In the genomic region with DNA sequence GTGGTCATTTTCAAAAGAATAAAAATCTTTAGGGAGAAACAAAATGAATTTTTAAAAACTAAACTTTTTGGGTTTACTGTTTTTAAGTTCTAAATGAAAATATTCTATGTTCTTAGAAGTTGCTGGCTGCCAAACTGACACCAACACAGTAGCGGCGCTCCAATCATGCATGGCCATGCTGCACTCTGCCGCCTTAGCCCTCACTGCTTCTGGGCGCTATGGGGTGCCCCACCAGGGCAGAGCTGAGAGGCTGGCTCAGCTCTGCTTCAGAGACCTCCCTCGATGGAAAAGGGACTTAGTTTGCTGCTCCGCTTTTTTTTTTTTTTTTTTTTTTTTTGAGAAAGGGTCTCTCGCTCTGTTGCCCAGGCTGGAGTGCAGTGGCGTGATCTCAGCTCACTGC, we compare ENCODE assay signal across 11 cellular contexts. TPM values are rescaled to one million over a fixed set of nuclear protein-coding genes. Genes with fewer than 3 reads are reported as not detected.
DNase-seq lines count a peak whose midpoint lies in the region; ATAC-seq and TF ChIP-seq lines count a peak whose summit lies in the region.
"Had no signal": no experiment of that assay in that cellular context is flagged by ENCODE, and none has a peak within 500 bp of the region (broad histone marks: within the 10 kb centered on the region; RNA-seq: fewer than 3 reads in every experiment).

No MANE protein-coding gene starts in this region.

- H2AFZ ChIP-seq in GM23338, result no peak overlapping the region
- H2AFZ ChIP-seq in MM.1S (ENCODE audit: low read length), result no peak overlapping the region

- H3K27ac Mint-ChIP-seq in GM23338 (no peak overlapping the region), brain (peak overlapping the region in 4 of 5 experiments; percentile 81 to 95 (median 92)), progenitor cell of endocrine pancreas (peak overlapping the region; percentile 84)

- H3K4me3 ChIP-seq in BLaER1 (no peak overlapping the region), GM23338 (no peak overlapping the region), A673 (ENCODE audit: low read depth, low read length, poor library complexity, severe bottlenecking) (no peak overlapping the region), MM.1S (ENCODE audit: low read length) (no peak overlapping the region)
- H3K4me3 ChIP-seq: K562 had no signal

- H3K9me3 Mint-ChIP-seq in GM23338 (no peaks in the 10 kb centered on the region), brain (peaks cover 0 to 3% (median 0%) of the 10 kb centered on the region in 5 experiments), progenitor cell of endocrine pancreas (ENCODE audit: low read depth) (no peaks in the 10 kb centered on the region)

- TF ChIP-seq CTCF in GM23338 (conservative IDR thresholded peaks at IDR 0.05; ENCODE audit: low read depth in 2 of 2), result no peak
- TF ChIP-seq CTCF in brain (conservative IDR thresholded peaks at IDR 0.05), result no peak
- TF ChIP-seq CTCF in progenitor cell of endocrine pancreas (IDR thresholded peaks at IDR 0.05; ENCODE audit: unreplicated experiment), result no peak
- no peak for TF ChIP-seq CTCF in A673 (conservative IDR thresholded peaks at IDR 0.05; ENCODE audit: low read depth, low read length)
- no peak for TF ChIP-seq CTCF in MM.1S (IDR thresholded peaks at IDR 0.05; ENCODE audit: low read length)

- H3K4me3 Mint-ChIP-seq in GM23338, result no peak overlapping the region
- H3K4me3 Mint-ChIP-seq in brain, result peak overlapping the region in 1 of 5 experiments; percentile 61
- H3K4me3 Mint-ChIP-seq in progenitor cell of endocrine pancreas (ENCODE audit: low read depth), result no peak overlapping the region

- H3K36me3 Mint-ChIP-seq in GM23338 (ENCODE audit: low read depth) (peaks cover 31% of the 10 kb centered on the region; the same call in 2 of the 3 replicates), brain (no peaks in the 10 kb centered on the region), progenitor cell of endocrine pancreas (ENCODE audit: insufficient read depth) (peaks cover 2% of the 10 kb centered on the region)

- POLR2A ChIA-PET in A673 (lab: Charles Lee; ENCODE audit: low non-redundant PET), result no interaction called here

- no peaks in the 10 kb centered on the region for H3K27me3 ChIP-seq in BLaER1
- no peaks in the 10 kb centered on the region for H3K27me3 ChIP-seq in GM23338 (ENCODE audit: insufficient read depth)
- H3K27me3 ChIP-seq in A673 (replicated peaks; ENCODE audit: insufficient read depth, low read depth, low read length, poor library complexity), result no peaks in the 10 kb centered on the region
- no peaks in the 10 kb centered on the region for H3K27me3 ChIP-seq in MM.1S (replicated peaks; ENCODE audit: insufficient read depth, low read length)

- ATAC-seq in GM23338, result 0 out of 3 replicates have a peak, but pooled peaks have one; percentile 15
- no peak for ATAC-seq in GM19395 (IDR thresholded peaks at IDR 0.05; ENCODE audit: unreplicated experiment)
- ATAC-seq: K562 had no signal

- no peak overlapping the region for H3K9ac ChIP-seq in BLaER1
- H3K9ac ChIP-seq in MM.1S (ENCODE audit: low read length), result no peak overlapping the region

- no peaks in the 10 kb centered on the region for H3K9me2 ChIP-seq in GM23338 (ENCODE audit: insufficient read depth)
- H3K9me2 ChIP-seq in MM.1S (replicated peaks; ENCODE audit: insufficient read depth, low read length), result no peaks in the 10 kb centered on the region

- no peaks in the 10 kb centered on the region for H3F3A ChIP-seq in GM23338 (replicated peaks; ENCODE audit: low read depth)
- H3F3A ChIP-seq in MM.1S (ENCODE audit: insufficient read depth, low read length), result no peaks in the 10 kb centered on the region

- H3K9me3 ChIP-seq in BLaER1, result peaks cover 6% of the 10 kb centered on the region; the same call in 1 of the 2 replicates
- H3K9me3 ChIP-seq in A673 (ENCODE audit: low read depth, low read length, poor library complexity, severe bottlenecking), result no peaks in the 10 kb centered on the region
- no peaks in the 10 kb centered on the region for H3K9me3 ChIP-seq in MM.1S (replicated peaks; ENCODE audit: insufficient read depth, low read length)

- peaks cover 38% of the 10 kb centered on the region for H3K36me3 ChIP-seq in BLaER1
- no peaks in the 10 kb centered on the region for H3K36me3 ChIP-seq in GM23338 (ENCODE audit: insufficient read depth)
- no peaks in the 10 kb centered on the region for H3K36me3 ChIP-seq in A673 (ENCODE audit: insufficient read depth, low read length, poor library complexity, severe bottlenecking)
- H3K36me3 ChIP-seq in MM.1S (replicated peaks; ENCODE audit: insufficient read depth, low read length), result no peaks in the 10 kb centered on the region

- H3K79me2 ChIP-seq in GM23338 (replicated peaks; ENCODE audit: insufficient read depth) (peaks cover 100% of the 10 kb centered on the region), MM.1S (ENCODE audit: low read length) (peaks cover 99% of the 10 kb centered on the region)

- intact Hi-C loops in A673 (cut with micrococcal nuclease; ENCODE audit: unreplicated experiment), result no loop called here

- H3K27me3 Mint-ChIP-seq in GM23338 (ENCODE audit: insufficient read depth, low read depth, poor library complexity), result peaks cover 19% of the 10 kb centered on the region
- H3K27me3 Mint-ChIP-seq in brain, result peaks cover 3% of the 10 kb centered on the region
- H3K27me3 Mint-ChIP-seq in progenitor cell of endocrine pancreas, result no peaks in the 10 kb centered on the region

- H3K4me1 ChIP-seq in BLaER1, result peaks cover 87% of the 10 kb centered on the region
- H3K4me1 ChIP-seq in GM23338 (ENCODE audit: insufficient read depth), result peaks cover 75% of the 10 kb centered on the region
- peaks cover 52% of the 10 kb centered on the region for H3K4me1 ChIP-seq in A673 (ENCODE audit: insufficient read depth, low read length, poor library complexity, severe bottlenecking)
- H3K4me1 ChIP-seq in MM.1S (ENCODE audit: low read length), result peaks cover 5% of the 10 kb centered on the region; the same call in 1 of the 2 replicates

- BruUV-seq in A673 (replicated peaks; lab: Mats Ljungman, UMichigan), result no TSS peak

- H4K20me1 ChIP-seq in BLaER1 (peaks cover 99% of the 10 kb centered on the region), GM23338 (replicated peaks; ENCODE audit: insufficient read depth) (peaks cover 85% of the 10 kb centered on the region), MM.1S (ENCODE audit: insufficient read depth, low read length) (no peaks in the 10 kb centered on the region; the same call in 1 of the 2 replicates)

- H3K4me2 ChIP-seq in BLaER1, result peak overlapping the region; percentile 89
- H3K4me2 ChIP-seq in GM23338, result no peak overlapping the region
- H3K4me2 ChIP-seq in MM.1S (ENCODE audit: low read depth, low read length), result no peak overlapping the region

- DNase-seq in GM23338 (ENCODE audit: low spot score) (no peak), progenitor cell of endocrine pancreas (ENCODE audit: low spot score, unreplicated experiment) (no peak), A673 (ENCODE audit: low spot score) (no peak), MM.1S (no peak), cerebellar nuclear complex (lab: John Stamatoyannopoulos, UW) (no peak)
- DNase-seq: activated CD4-positive, alpha-beta T cell treated with anti-CD3 and anti-CD28 coated beads for 4 hours; posterior cingulate gyrus had no signal

- CTCF ChIA-PET in A673 (lab: Charles Lee), result interaction anchor here (0.6 kb wide), 1 partner anchor 835 kb away, joined by 6 read pairs; no protein-coding TSS in a partner anchor

- no peak overlapping the region; the same call in 1 of the 2 replicates for H3K27ac ChIP-seq in BLaER1
- H3K27ac ChIP-seq in GM23338 (ENCODE audit: low read depth), result 0 out of 2 replicates have a peak overlapping the region, but pooled peaks have one; percentile 8
- no peak overlapping the region for H3K27ac ChIP-seq in A673 (ENCODE audit: low read depth, low read length, poor library complexity, severe bottlenecking)
- no peak overlapping the region for H3K27ac ChIP-seq in MM.1S (ENCODE audit: low read length)

- H3K4me1 Mint-ChIP-seq in GM23338 (peaks cover 74% of the 10 kb centered on the region), brain (peaks cover 77% of the 10 kb centered on the region), progenitor cell of endocrine pancreas (ENCODE audit: low read depth) (peaks cover 61% of the 10 kb centered on the region)

TF ChIP-seq in GM23338, 12 proteins besides CTCF, POLR2A, EP300 and RAD21:
- TF ChIP-seq ZNF114 (CRISPR knock-in tag; IDR thresholded peaks at IDR 0.05), result no peak

RNA-seq across cellular contexts. Expression of a gene that starts 20.9 kb away (rescaled TPM):
- 208 and 209 TPM in 2 replicates for total RNA-seq in GM23338 (2014; rRNA removed; shearing (Covaris generic))
- polyA plus RNA-seq in GM23338 (2016; fragmentation: Nextera tagmentation; extraction: Ambion mirVana), result 188 and 199 TPM in 2 replicates
- 317 TPM for polyA plus RNA-seq in brain (ENCODE audit: insufficient read depth, low read depth, low replicate concordance)
- total RNA-seq in progenitor cell of endocrine pancreas, result 258 and 274 TPM in 2 replicates
- 144 and 146 TPM in 2 replicates for total RNA-seq in A673 (2021)
